ENCODE assay signal across 15 cellular contexts in genomic region chr13:47215741-47216140, GRCh38.
DNase-seq lines count a peak whose midpoint lies in the region; ATAC-seq, FAIRE-seq and TF ChIP-seq lines count a peak whose summit lies in the region.
"Had no signal": no experiment of that assay in that cellular context is flagged by ENCODE, and none has a peak within 500 bp of the region (broad histone marks: within the 10 kb centered on the region; RNA-seq: fewer than 3 reads in every experiment).

No MANE protein-coding gene starts in this region.

- H3K27ac ChIP-seq in SJCRH30 (peak overlapping the region; percentile 92), trophoblast cell (ENCODE audit: low read depth, low read length) (peak overlapping the region; percentile 51), tibial nerve (no peak overlapping the region)
- H3K27ac ChIP-seq: KMS-11, ovary, SK-N-MC had no signal

- H4K91ac ChIP-seq in trophoblast cell (ENCODE audit: low read depth, low read length): no peak overlapping the region

- H4K8ac ChIP-seq in trophoblast cell (ENCODE audit: low read depth, low read length): no peak overlapping the region

- H3K4ac ChIP-seq in trophoblast cell (ENCODE audit: low read depth, low read length): no peak overlapping the region

- H3K4me2 ChIP-seq in trophoblast cell (ENCODE audit: low read length): no peak overlapping the region
- H3K4me2 ChIP-seq: KMS-11 had no signal

- no peaks in the 10 kb centered on the region for H3K79me2 ChIP-seq in trophoblast cell (ENCODE audit: control insufficient read depth, insufficient read depth, low read length, poor library complexity)

- H3K9ac ChIP-seq in trophoblast cell (ENCODE audit: low read length): no peak overlapping the region
- H3K9ac ChIP-seq: KMS-11 had no signal

- no peak overlapping the region for H2AFZ ChIP-seq in trophoblast cell (ENCODE audit: insufficient read depth, low read length, poor library complexity)

- H3K27me3 ChIP-seq in SJCRH30: no peaks in the 10 kb centered on the region
- H3K27me3 ChIP-seq in trophoblast cell (ENCODE audit: insufficient read depth, low read length): no peaks in the 10 kb centered on the region
- H3K27me3 ChIP-seq in tibial nerve: no peaks in the 10 kb centered on the region
- H3K27me3 ChIP-seq: ovary had no signal

- TF ChIP-seq CTCF in tibial nerve (IDR thresholded peaks at IDR 0.05): no peak

- no peak overlapping the region for H2BK12ac ChIP-seq in trophoblast cell (ENCODE audit: low read length)

- no peak overlapping the region for H2BK120ac ChIP-seq in trophoblast cell (ENCODE audit: insufficient read depth, low read length, poor library complexity)

- H3K9me3 ChIP-seq in SJCRH30 (replicated peaks) (no peaks in the 10 kb centered on the region), trophoblast cell (ENCODE audit: insufficient read depth, low read depth, low read length) (no peaks in the 10 kb centered on the region), tibial nerve (no peaks in the 10 kb centered on the region)
- H3K9me3 ChIP-seq: ovary had no signal

- no peaks in the 10 kb centered on the region for H3K36me3 ChIP-seq in SJCRH30
- no peaks in the 10 kb centered on the region for H3K36me3 ChIP-seq in trophoblast cell (ENCODE audit: control insufficient read depth in 1 of 2, insufficient read depth in 2 of 2, low read length in 2 of 2)
- no peaks in the 10 kb centered on the region for H3K36me3 ChIP-seq in tibial nerve
- H3K36me3 ChIP-seq: ovary had no signal

- TF ChIP-seq POLR2A in tibial nerve (IDR thresholded peaks at IDR 0.05) (no peak), GM12892 (IDR thresholded peaks at IDR 0.05; ENCODE audit: low read depth, low read length) (no peak)

- H2AK5ac ChIP-seq in trophoblast cell (ENCODE audit: low read length): no peak overlapping the region

- H3K23ac ChIP-seq in trophoblast cell (ENCODE audit: low read length): no peak overlapping the region

- DNase-seq in GM04504 (ENCODE audit: low read depth) (peak; percentile 47), SJCRH30 (peak; percentile 75 to 87), fibroblast of gingiva (ENCODE audit: low read depth) (peak; percentile 73), trophoblast cell (peak; percentile 62 to 91), tibial nerve (ENCODE audit: low spot score in 2 of 2) (no peak), GM12892 (ENCODE audit: insufficient read length) (no peak)
- DNase-seq in activated CD8-positive, alpha-beta memory T cell treated with anti-CD3 and anti-CD28 coated beads, Interleukin-2, amount 50 U/mL, for 4 hours: no peak
- DNase-seq: activated CD4-positive, alpha-beta T cell treated with anti-CD3 and anti-CD28 coated beads, Interleukin-2, amount 10 ng/mL, durations not matched to agents 7 days and 5 days; activated naive CD4-positive, alpha-beta T cell treated with anti-CD3 and anti-CD28 coated beads for 36 hours; DND-41; ovary had no signal

- FAIRE-seq in GM12892 (lab: Jason Lieb, UNC): no peak
- FAIRE-seq: islet of Langerhans had no signal

- WGBS in trophoblast cell (ENCODE audit: extremely low coverage, insufficient coverage, insufficient read length): no CpG with 5 or more reads among the region's 2 CpGs
- WGBS in tibial nerve, 2 donors: 69 to 88% methylated on average over 2 of the region's 2 CpGs

- H3K79me1 ChIP-seq in trophoblast cell (ENCODE audit: low read length): peaks cover 5% of the 10 kb centered on the region

- H3K4me3 ChIP-seq in SJCRH30 (peak overlapping the region; percentile 19; the same call in 1 of the 2 replicates), trophoblast cell (ENCODE audit: low read depth, low read length) (no peak overlapping the region), tibial nerve (no peak overlapping the region)
- H3K4me3 ChIP-seq: ovary, SK-N-MC had no signal

- H3K18ac ChIP-seq in trophoblast cell (ENCODE audit: low read length): no peak overlapping the region

- no peak overlapping the region for H4K12ac ChIP-seq in trophoblast cell (ENCODE audit: low read depth, low read length)

- no peak overlapping the region for H2BK5ac ChIP-seq in trophoblast cell (ENCODE audit: low read depth, low read length, poor library complexity)

- TF ChIP-seq EP300 in tibial nerve (IDR thresholded peaks at IDR 0.05): no peak

- H3K14ac ChIP-seq in trophoblast cell (ENCODE audit: low read length): no peak overlapping the region

- peaks cover 32% of the 10 kb centered on the region for H3K4me1 ChIP-seq in SJCRH30
- H3K4me1 ChIP-seq in trophoblast cell (ENCODE audit: control insufficient read depth in 1 of 2, insufficient read depth in 2 of 2, low read length in 2 of 2): no peaks in the 10 kb centered on the region
- no peaks in the 10 kb centered on the region for H3K4me1 ChIP-seq in tibial nerve

- ATAC-seq in GM19023 (IDR thresholded peaks at IDR 0.05; ENCODE audit: unreplicated experiment): no peak

Comparison
In these comparisons a context has a peak if more than half of its experiments do, and no peak if none do; other contexts are left out.
1. DNase-seq: peak in GM04504 (single experiment), SJCRH30 (2 of 2), fibroblast of gingiva (single experiment) and trophoblast cell (2 of 2); none in tibial nerve (0 of 2), GM12892 (single experiment) and activated CD8-positive, alpha-beta memory T cell treated with anti-CD3 and anti-CD28 coated beads, Interleukin-2, amount 50 U/mL, for 4 hours (single experiment).
2. H3K27ac ChIP-seq: peak in SJCRH30 (single experiment) and trophoblast cell (single experiment); none in tibial nerve (0 of 4).